2 cellular contexts compared by ENCODE assay signal in genomic region chr17:34950780-34951179, GRCh38.
TF ChIP-seq lines count a peak whose summit lies in the region.

No MANE protein-coding gene starts in this region.

TF ChIP-seq in A549, 52 proteins besides CTCF, POLR2A, EP300 and RAD21:
- TF ChIP-seq MAFK (IDR thresholded peaks at IDR 0.05; ENCODE audit: partially characterized antibody): peak; percentile 52

TF ChIP-seq in K562, 482 proteins besides CTCF, POLR2A, EP300 and RAD21:
- TF ChIP-seq ZNF316 (IDR thresholded peaks at IDR 0.05) (peak; percentile 81), C11orf30 (IDR thresholded peaks at IDR 0.05; ENCODE audit: low read depth) (peak; percentile 32; the same call in 1 of the 2 replicates), MAFG (tag; conservative IDR thresholded peaks at IDR 0.05) (0 out of 2 replicates have a peak, but pooled peaks have one; percentile 27)
TF ChIP-seq in K562: peak in this region for 3; not testable (repeated sequence) for 479.
